ENCODE assay signal across 19 cellular contexts in the genomic region with DNA sequence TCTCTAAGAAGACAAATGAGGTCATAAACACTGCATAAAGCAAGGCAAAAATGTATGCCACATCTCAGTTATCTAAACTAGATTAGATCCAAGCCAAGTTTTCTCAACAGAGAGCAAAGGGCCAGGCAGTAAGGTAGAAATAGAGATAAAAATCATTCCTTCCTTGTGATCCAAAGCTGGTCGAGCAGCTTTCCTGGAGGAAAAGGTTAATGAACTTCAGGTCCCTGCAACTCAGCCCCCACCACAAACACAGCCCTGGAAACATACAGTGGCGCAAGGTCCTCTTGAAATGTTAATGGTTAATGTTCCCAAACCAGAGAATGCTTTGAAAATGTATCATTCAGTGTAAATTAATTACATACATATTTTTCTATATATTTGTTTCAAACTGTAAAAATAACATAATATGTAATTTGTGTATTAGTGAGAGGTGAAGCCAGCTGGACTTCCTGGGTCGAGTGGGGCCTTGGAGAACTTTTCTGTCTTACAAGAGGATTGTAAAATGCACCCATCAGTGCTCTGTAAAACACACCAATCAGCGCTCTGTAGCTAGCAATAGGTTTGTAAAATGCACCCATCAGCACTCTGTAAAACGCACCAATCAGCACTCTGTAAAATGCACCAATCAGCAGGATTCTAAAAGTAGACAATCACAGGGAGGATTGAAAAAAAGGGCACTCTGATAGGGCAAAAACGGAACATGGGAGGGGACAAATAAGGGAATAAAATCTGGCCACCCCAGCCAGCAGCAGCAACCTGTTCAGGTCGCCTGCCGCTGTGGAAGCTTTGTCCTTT. TPM values are rescaled to one million over a fixed set of nuclear protein-coding genes. Genes with fewer than 3 reads are reported as not detected.
DNase-seq lines count a peak whose midpoint lies in the region; ATAC-seq, FAIRE-seq and TF ChIP-seq lines count a peak whose summit lies in the region.
"Had no signal": no experiment of that assay in that cellular context is flagged by ENCODE, and none has a peak within 500 bp of the region (broad histone marks: within the 10 kb centered on the region; RNA-seq: fewer than 3 reads in every experiment).

No MANE protein-coding gene starts in this region.

- ATAC-seq in A549 (no peak), GM19452 (IDR thresholded peaks at IDR 0.05; ENCODE audit: unreplicated experiment) (no peak)

- CTCF ChIA-PET in A549 (lab: Yijun Ruan, JAX) = interaction anchor here (0.8 to 2.4 kb wide), 5 partner anchors 16 to 507 kb away, joined by 3 to 12 read pairs (median 5); no protein-coding TSS in a partner anchor
- CTCF ChIA-PET in endothelial cell of umbilical vein (lab: Charles Lee) = interaction anchor here (1.0 to 1.9 kb wide), 2 partner anchors 10 to 70 kb away, joined by 3 to 10 read pairs; no protein-coding TSS in a partner anchor

- TF ChIP-seq EP300 in A549 (IDR thresholded peaks at IDR 0.05) = no peak

- no peaks in the 10 kb centered on the region for H3K36me3 ChIP-seq in Peyer's patch
- H3K36me3 ChIP-seq in endothelial cell of umbilical vein (ENCODE audit: control insufficient read depth in 2 of 2, extremely low read depth in 1 of 2, insufficient read depth in 2 of 2, low read length in 2 of 2) = no peaks in the 10 kb centered on the region
- H3K36me3 ChIP-seq in esophagus squamous epithelium = peaks cover 0 to 13% (median 0%) of the 10 kb centered on the region in 3 donors

- 64% methylated on average over 8 of the region's 8 CpGs for WGBS in A549 (ENCODE audit: missing lambda C conversion rate)
- 77 to 80% methylated on average over 8 of the region's 8 CpGs for WGBS in esophagus squamous epithelium, 2 donors

- no peak for FAIRE-seq in A549 (lab: Jason Lieb, UNC)
- no peak for FAIRE-seq in endothelial cell of umbilical vein (lab: Jason Lieb, UNC)
- FAIRE-seq: GM19239, H54 had no signal

- no peak for DNase-seq in A549 (ENCODE audit: low read depth in 1 of 2, low spot score in 1 of 2)
- DNase-seq in Peyer's patch = peak in 1 of 3 donors; percentile 56
- DNase-seq in endothelial cell of umbilical vein (ENCODE audit: low read depth, low spot score) = no peak
- DNase-seq in mucosa of gallbladder (ENCODE audit: low spot score) = peak; percentile 23
- no peak for DNase-seq in T-helper 9 cell
- no peak for DNase-seq in C1 segment of cervical spinal cord (lab: John Stamatoyannopoulos, UW)
- no peak for DNase-seq in esophagus squamous epithelium (lab: John Stamatoyannopoulos, UW)
- DNase-seq: DMS153, HFFc6, NCI-H187 treated with DMSO at 0.1 percent for 48 hours, NCI-H748 treated with DMSO at 0.1 percent for 48 hours, OCI-M1, RPMI8226 had no signal

- H3K4me1 ChIP-seq in A549 (no peaks in the 10 kb centered on the region), Peyer's patch (peaks cover 0 to 13% (median 3%) of the 10 kb centered on the region in 4 donors), endothelial cell of umbilical vein (ENCODE audit: control insufficient read depth, extremely low read depth, insufficient read depth, low read length) (peaks cover 15% of the 10 kb centered on the region), esophagus squamous epithelium (peaks cover 0 to 20% (median 7%) of the 10 kb centered on the region in 3 donors)

- H3K79me2 ChIP-seq in endothelial cell of umbilical vein (ENCODE audit: control insufficient read depth, insufficient read depth, low read length) = no peaks in the 10 kb centered on the region

- no peak overlapping the region for H2AFZ ChIP-seq in endothelial cell of umbilical vein (ENCODE audit: low read depth, low read length)

- H3K9ac ChIP-seq in endothelial cell of umbilical vein (replicated peaks; ENCODE audit: extremely low read depth, insufficient read depth, low read length) = no peak overlapping the region

- TF ChIP-seq CTCF in A549 (IDR thresholded peaks at IDR 0.05) (no peak), Peyer's patch (IDR thresholded peaks at IDR 0.05) (no peak), endothelial cell of umbilical vein (IDR thresholded peaks at IDR 0.05; ENCODE audit: extremely low read depth in 1 of 2, insufficient read depth in 1 of 2, low read depth in 1 of 2, low read length in 2 of 2) (no peak), esophagus squamous epithelium (IDR thresholded peaks at IDR 0.05) (no peak)

- no TSS peak for BruUV-seq in endothelial cell of umbilical vein (replicated peaks; lab: Mats Ljungman, UMichigan)

- H3K27me3 ChIP-seq in Peyer's patch (no peaks in the 10 kb centered on the region), endothelial cell of umbilical vein (ENCODE audit: control insufficient read depth in 2 of 2, insufficient read depth in 2 of 2, low read length in 2 of 2) (no peaks in the 10 kb centered on the region), esophagus squamous epithelium (no peaks in the 10 kb centered on the region)

- no peak for TF ChIP-seq RAD21 in A549 (conservative IDR thresholded peaks at IDR 0.05 in 1 of 2, IDR thresholded peaks at IDR 0.05 in 1 of 2)

- intact Hi-C loops in endothelial cell of umbilical vein (cut with micrococcal nuclease) = loop anchor here (5.0 kb wide), 1 partner anchor 57 kb away; no protein-coding TSS in a partner anchor
- intact Hi-C loops in esophagus squamous epithelium (cut with DNase I) = no loop called here

- H3K4me2 ChIP-seq in A549 = no peak overlapping the region
- H3K4me2 ChIP-seq in endothelial cell of umbilical vein (ENCODE audit: insufficient read depth, low read length) = no peak overlapping the region

- no peaks in the 10 kb centered on the region for H3K9me1 ChIP-seq in endothelial cell of umbilical vein (replicated peaks; ENCODE audit: control insufficient read depth, extremely low read depth, insufficient read depth, low read length)

- H3K27ac ChIP-seq in A549 (no peak overlapping the region), Peyer's patch (peak overlapping the region in 3 of 4 donors; percentile 9 to 65 (median 62)), endothelial cell of umbilical vein (ENCODE audit: insufficient read depth, low read depth, low read length) (peak overlapping the region; percentile 60), esophagus squamous epithelium (no peak overlapping the region)

- no peak overlapping the region for H3K4me3 ChIP-seq in A549
- no peak overlapping the region for H3K4me3 ChIP-seq in Peyer's patch
- no peak overlapping the region for H3K4me3 ChIP-seq in endothelial cell of umbilical vein (replicated peaks in 1 of 3; ENCODE audit: insufficient read depth in 1 of 3, low read depth in 1 of 3, low read length in 3 of 3)
- no peak overlapping the region for H3K4me3 ChIP-seq in esophagus squamous epithelium

- POLR2A ChIA-PET in A549 (lab: Yijun Ruan, JAX) (no interaction called here), endothelial cell of umbilical vein (lab: Charles Lee) (no interaction called here)

- H3K9me3 ChIP-seq in A549 (no peaks in the 10 kb centered on the region), Peyer's patch (no peaks in the 10 kb centered on the region), endothelial cell of umbilical vein (replicated peaks; ENCODE audit: control insufficient read depth, insufficient read depth, low read length) (no peaks in the 10 kb centered on the region), esophagus squamous epithelium (no peaks in the 10 kb centered on the region)
- H3K9me3 ChIP-seq: Caco-2 had no signal

- no peak for TF ChIP-seq POLR2A in A549 (IDR thresholded peaks at IDR 0.05; ENCODE audit: low read length)
- no peak for TF ChIP-seq POLR2A in Peyer's patch (IDR thresholded peaks at IDR 0.05)
- no peak for TF ChIP-seq POLR2A in endothelial cell of umbilical vein (IDR thresholded peaks at IDR 0.05; ENCODE audit: low read depth, low read length)
- no peak for TF ChIP-seq POLR2A in esophagus squamous epithelium (IDR thresholded peaks at IDR 0.05)

- no peaks in the 10 kb centered on the region for H4K20me1 ChIP-seq in endothelial cell of umbilical vein (replicated peaks; ENCODE audit: control insufficient read depth, extremely low read depth, insufficient read depth, low read length)

- dilution Hi-C loops in endothelial cell of umbilical vein (cut with MboI; ENCODE audit: extremely low pct_ligation_motif_present, low sequenced_read_pairs) = no loop called here

RNA-seq across cellular contexts. Expression of gene LYSMD2, which starts 17.1 kb away (rescaled TPM):
- polyA plus RNA-seq in A549 (2011; rRNA removed) = 29.2 and 32.1 TPM in 2 replicates
- polyA plus RNA-seq in A549 (2012; cell fraction: cytosol; rRNA removed) = 11.8 and 14.3 TPM in 2 replicates
- polyA plus RNA-seq in A549 (2012; cell fraction: nucleus; rRNA removed) = 6.2 and 9.6 TPM in 2 replicates
- polyA plus RNA-seq in A549 (2017; fragmentation: RNase III; extraction: RNeasy Plus Mini Kit Qiagen cat#74134 plus additional on column Dnase treatment) = 16.9 to 18.5 TPM (median 18.3 TPM) in 3 replicates
- polyA minus RNA-seq in A549 (2011; rRNA and poly(A)+ RNA removed) = 2.7 and 4.0 TPM in 2 replicates
- total RNA-seq in Peyer's patch = 10 to 100 TPM; 12.7 to 26.4 (median 16.0) TPM
- 8.0 and 8.2 TPM in 2 replicates for total RNA-seq in endothelial cell of umbilical vein
- 4.3 and 6.2 TPM in 2 replicates for polyA plus RNA-seq in endothelial cell of umbilical vein
- polyA plus RNA-seq in endothelial cell of umbilical vein (2011; cell fraction: cytosol; rRNA removed) = 8.7 and 9.0 TPM in 2 replicates
- 3.7 and 3.8 TPM in 2 replicates for polyA plus RNA-seq in endothelial cell of umbilical vein (2011; cell fraction: nucleus; rRNA removed)
- 5.3 and 7.8 TPM in 2 replicates for polyA plus RNA-seq in endothelial cell of umbilical vein (2012)
- polyA minus RNA-seq in endothelial cell of umbilical vein = 1.0 and 1.2 TPM in 2 replicates
- 5.6 TPM for polyA minus RNA-seq in endothelial cell of umbilical vein (2011; cell fraction: cytosol; rRNA and poly(A)+ RNA removed)
- 1.3 and 1.5 TPM in 2 replicates for polyA minus RNA-seq in endothelial cell of umbilical vein (2011; cell fraction: nucleus; rRNA and poly(A)+ RNA removed)
- total RNA-seq in mucosa of gallbladder = 18.2 TPM
- total RNA-seq in esophagus squamous epithelium = 10 to 100 TPM; 11.0 to 15.0 (median 12.9) TPM

RNA-seq across cellular contexts. Expression of gene TMOD2, which starts 31.0 kb away (rescaled TPM):
- polyA plus RNA-seq in A549 (2011; rRNA removed) (2.5 and 2.8 TPM in 2 replicates), A549 (2017; fragmentation: RNase III; extraction: RNeasy Plus Mini Kit Qiagen cat#74134 plus additional on column Dnase treatment) (1.6 to 2.1 TPM (median 2.0 TPM) in 3 replicates), endothelial cell of umbilical vein (0.32 and 0.46 TPM in 2 replicates)
- polyA plus RNA-seq in A549 (2012; cell fraction: cytosol; rRNA removed) = 0.24 and 0.30 TPM in 2 replicates
- 0.18 and 0.31 TPM in 2 replicates for polyA plus RNA-seq in A549 (2012; cell fraction: nucleus; rRNA removed)
- polyA minus RNA-seq in A549 (2011; rRNA and poly(A)+ RNA removed) = 1.2 and 1.4 TPM in 2 replicates
- total RNA-seq in Peyer's patch (10 to 100 TPM in 1 of 4 donors, 1 to 10 TPM in 3; 4.0 to 25.6 (median 6.6) TPM), endothelial cell of umbilical vein (2.5 and 2.7 TPM in 2 replicates), mucosa of gallbladder (14.0 TPM), esophagus squamous epithelium (1 to 10 TPM; 3.4 to 9.0 (median 4.8) TPM)
- 0.34 and 0.41 TPM in 2 replicates for polyA plus RNA-seq in endothelial cell of umbilical vein (2011; cell fraction: cytosol; rRNA removed)
- polyA plus RNA-seq in endothelial cell of umbilical vein (2011; cell fraction: nucleus; rRNA removed) = 1.0 and 1.1 TPM in 2 replicates
- 1.4 and 2.1 TPM in 2 replicates for polyA plus RNA-seq in endothelial cell of umbilical vein (2012)
- polyA minus RNA-seq in endothelial cell of umbilical vein = 0.87 and 1.1 TPM in 2 replicates
- polyA minus RNA-seq in endothelial cell of umbilical vein (2011; cell fraction: cytosol; rRNA and poly(A)+ RNA removed) = not detected
- polyA minus RNA-seq in endothelial cell of umbilical vein (2011; cell fraction: nucleus; rRNA and poly(A)+ RNA removed) = 0.87 and 1.2 TPM in 2 replicates

RNA-seq across cellular contexts. Expression of gene SCG3, which starts 39.1 kb away (rescaled TPM):
- polyA plus RNA-seq in A549 (2011; rRNA removed) (0.03 TPM in 1 of 2 replicates, not detected in the other), A549 (2017; fragmentation: RNase III; extraction: RNeasy Plus Mini Kit Qiagen cat#74134 plus additional on column Dnase treatment) (0.03 TPM in 1 of 3 replicates, not detected in the others), endothelial cell of umbilical vein (not detected in 2 replicates)
- 0.01 TPM in 1 of 2 replicates, not detected in the other for polyA plus RNA-seq in A549 (2012; cell fraction: cytosol; rRNA removed)
- not detected in 2 replicates for polyA plus RNA-seq in A549 (2012; cell fraction: nucleus; rRNA removed)
- polyA minus RNA-seq in A549 (2011; rRNA and poly(A)+ RNA removed) = not detected in 2 replicates
- total RNA-seq in Peyer's patch (1 to 10 TPM in 2 of 4 donors, under 1 TPM in 2; 0.40 to 1.7 (median 0.95) TPM), endothelial cell of umbilical vein (not detected in 2 replicates), mucosa of gallbladder (0.40 TPM), esophagus squamous epithelium (under 1 TPM in 1 of 4 donors, not detected in 3; 0.38 TPM)
- polyA plus RNA-seq in endothelial cell of umbilical vein (2011; cell fraction: cytosol; rRNA removed) = not detected in 2 replicates
- not detected in 2 replicates for polyA plus RNA-seq in endothelial cell of umbilical vein (2011; cell fraction: nucleus; rRNA removed)
- not detected in 2 replicates for polyA plus RNA-seq in endothelial cell of umbilical vein (2012)
- 0.08 and 0.15 TPM in 2 replicates for polyA minus RNA-seq in endothelial cell of umbilical vein
- polyA minus RNA-seq in endothelial cell of umbilical vein (2011; cell fraction: cytosol; rRNA and poly(A)+ RNA removed) = not detected
- polyA minus RNA-seq in endothelial cell of umbilical vein (2011; cell fraction: nucleus; rRNA and poly(A)+ RNA removed) = not detected in 2 replicates
- total RNA-seq: A172, Caco-2, HFFc6, LHCN-M2 had no signal

Comparison
In these comparisons a context has a peak if more than half of its experiments do, and no peak if none do; other contexts are left out.
1. H3K27ac ChIP-seq: peak in Peyer's patch (3 of 4) and endothelial cell of umbilical vein (single experiment); none in A549 (0 of 2) and esophagus squamous epithelium (0 of 4).